In the genomic region with DNA sequence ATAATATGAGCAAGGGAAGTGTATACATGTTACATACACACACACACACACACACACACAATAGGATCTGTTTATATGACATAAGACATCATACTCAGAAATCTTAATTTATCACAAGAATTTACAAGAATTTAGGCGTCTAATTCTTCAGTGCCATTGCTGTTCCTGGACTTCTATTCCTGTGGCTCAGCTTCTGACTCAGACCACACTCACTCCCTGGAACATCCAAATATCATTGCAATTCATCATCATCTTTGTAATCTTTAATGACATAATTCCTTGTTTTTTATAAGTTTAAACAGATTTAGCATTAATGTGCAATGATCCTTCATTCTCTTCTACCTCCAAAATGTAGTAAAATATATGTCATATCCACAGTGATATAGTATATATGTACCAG, we compare ENCODE assay signal across 18 cellular contexts.
DNase-seq lines count a peak whose midpoint lies in the region; ATAC-seq and TF ChIP-seq lines count a peak whose summit lies in the region.
"Had no signal": no experiment of that assay in that cellular context is flagged by ENCODE, and none has a peak within 500 bp of the region (broad histone marks: within the 10 kb centered on the region; RNA-seq: fewer than 3 reads in every experiment).

No MANE protein-coding gene starts in this region.

- no peak overlapping the region for H3K18ac ChIP-seq in mesenchymal stem cell (ENCODE audit: low read depth in 1 of 2, low read length in 2 of 2)

- TF ChIP-seq POLR2A in uterus (IDR thresholded peaks at IDR 0.05), result no peak

- no peaks in the 10 kb centered on the region for H3K36me3 Mint-ChIP-seq in activated naive CD4-positive, alpha-beta T cell treated with anti-CD3 and anti-CD28 coated beads, Interleukin-2, amount 50 U/mL, for 72 hours
- H3K36me3 Mint-ChIP-seq: neural progenitor cell; stimulated activated naive B cell treated with anti-CD40 and anti-IgM and Interleukin-4, amounts not matched to agents 10 μg/mL and 1 μg/mL and 100 μg/mL, for 72 hours had no signal

- no peak overlapping the region for H3K4ac ChIP-seq in mesenchymal stem cell (ENCODE audit: low read depth in 1 of 2, low read length in 2 of 2)

- no peak overlapping the region for H3K27ac Mint-ChIP-seq in activated naive CD4-positive, alpha-beta T cell treated with anti-CD3 and anti-CD28 coated beads, Interleukin-2, amount 50 U/mL, for 72 hours
- H3K27ac Mint-ChIP-seq: activated CD4-positive, alpha-beta T cell treated with anti-CD3 and anti-CD28 coated beads for 36 hours; GM23338; neural progenitor cell; stimulated activated naive B cell treated with anti-CD40 and anti-IgM and Interleukin-4, amounts not matched to agents 10 μg/mL and 1 μg/mL and 100 μg/mL, for 72 hours had no signal

- H3K27me3 ChIP-seq in BJ (ENCODE audit: control insufficient read depth, insufficient read depth, low read length) (no peaks in the 10 kb centered on the region), mesenchymal stem cell (ENCODE audit: control insufficient read depth in 1 of 2, insufficient read depth in 1 of 2, low read length in 2 of 2) (no peaks in the 10 kb centered on the region), uterus (no peaks in the 10 kb centered on the region)
- H3K27me3 ChIP-seq: neural progenitor cell, sigmoid colon had no signal

- H3K9me3 Mint-ChIP-seq in activated naive CD4-positive, alpha-beta T cell treated with anti-CD3 and anti-CD28 coated beads, Interleukin-2, amount 50 U/mL, for 72 hours, result peaks cover 13 to 14% of the 10 kb centered on the region in 2 donors
- H3K9me3 Mint-ChIP-seq: GM23338; neural progenitor cell; stimulated activated naive B cell treated with anti-CD40 and anti-IgM and Interleukin-4, amounts not matched to agents 10 μg/mL and 1 μg/mL and 100 μg/mL, for 72 hours had no signal

- no peak overlapping the region for H3K4me2 ChIP-seq in mesenchymal stem cell (ENCODE audit: low read length, poor library complexity, severe bottlenecking)
- H3K4me2 ChIP-seq: GM23338, neural progenitor cell had no signal

- no peak overlapping the region for H3K23ac ChIP-seq in mesenchymal stem cell (ENCODE audit: low read length in 2 of 2)

- intact Hi-C loops in uterus (cut with DNase I; ENCODE audit: low total_unique reads), result no loop called here

- 52% methylated on average over 1 of the region's 1 CpG for WGBS in mesenchymal stem cell

- no peak overlapping the region for H2BK12ac ChIP-seq in mesenchymal stem cell (ENCODE audit: low read length in 2 of 2)

- H3K79me1 ChIP-seq in mesenchymal stem cell (replicated peaks; ENCODE audit: low read length, poor library complexity, severe bottlenecking), result no peaks in the 10 kb centered on the region

- H3K4me3 ChIP-seq in BJ (ENCODE audit: low read depth, low read length), result no peak overlapping the region
- no peak overlapping the region for H3K4me3 ChIP-seq in choroid plexus epithelial cell (ENCODE audit: low read depth, low read length)
- H3K4me3 ChIP-seq in mesenchymal stem cell (ENCODE audit: insufficient read depth in 1 of 2, low read depth in 1 of 2, low read length in 2 of 2), result no peak overlapping the region
- H3K4me3 ChIP-seq in uterus, result no peak overlapping the region
- H3K4me3 ChIP-seq: GM23338, neural progenitor cell, sigmoid colon had no signal

- H3K27ac ChIP-seq in mesenchymal stem cell (ENCODE audit: low read length, poor library complexity, severe bottlenecking) (no peak overlapping the region), uterus (no peak overlapping the region)
- H3K27ac ChIP-seq: neural progenitor cell, sigmoid colon had no signal

- H3K9me3 ChIP-seq in mesenchymal stem cell (ENCODE audit: control insufficient read depth, low read length), result peaks cover 2% of the 10 kb centered on the region
- no peaks in the 10 kb centered on the region for H3K9me3 ChIP-seq in uterus
- H3K9me3 ChIP-seq: sigmoid colon had no signal

- H2AK5ac ChIP-seq in mesenchymal stem cell (ENCODE audit: low read length, severe bottlenecking), result no peak overlapping the region

- H2BK120ac ChIP-seq in mesenchymal stem cell (ENCODE audit: low read depth, low read length), result no peak overlapping the region

- no peak overlapping the region for H3K14ac ChIP-seq in mesenchymal stem cell (ENCODE audit: low read length in 2 of 2)

- TF ChIP-seq CTCF in BJ (IDR thresholded peaks at IDR 0.05; ENCODE audit: insufficient read depth, low read depth, low read length) (no peak), choroid plexus epithelial cell (conservative IDR thresholded peaks at IDR 0.05; ENCODE audit: low read depth, low read length) (no peak), uterus (IDR thresholded peaks at IDR 0.05) (no peak)

- H2AFZ ChIP-seq in mesenchymal stem cell (ENCODE audit: low read depth, low read length), result no peak overlapping the region
- H2AFZ ChIP-seq: GM23338, neural progenitor cell had no signal

- H4K91ac ChIP-seq in mesenchymal stem cell (ENCODE audit: low read length), result no peak overlapping the region

- H4K8ac ChIP-seq in mesenchymal stem cell (ENCODE audit: low read length), result no peak overlapping the region

- H3K4me1 ChIP-seq in mesenchymal stem cell (ENCODE audit: control insufficient read depth, insufficient read depth, low read depth, low read length) (no peaks in the 10 kb centered on the region), uterus (no peaks in the 10 kb centered on the region)
- H3K4me1 ChIP-seq: neural progenitor cell, sigmoid colon had no signal

- CTCF ChIA-PET in BJ (lab: Yijun Ruan, JAX), result interaction anchor here (1.6 kb wide), 1 partner anchor 9 kb away, joined by 5 read pairs; no protein-coding TSS in a partner anchor

- no peak overlapping the region for H2BK15ac ChIP-seq in mesenchymal stem cell (ENCODE audit: low read depth, poor library complexity, severe bottlenecking)

- DNase-seq in BJ (ENCODE audit: low read depth), result peak; percentile 31
- peak; percentile 2 for DNase-seq in NCI-H226
- DNase-seq in choroid plexus epithelial cell (ENCODE audit: low read depth), result peak; percentile 79
- DNase-seq in mesenchymal stem cell, result peak; percentile 11
- DNase-seq in uterus, result no peak
- no peak for DNase-seq in activated naive CD4-positive, alpha-beta T cell treated with anti-CD3 and anti-CD28 coated beads, Interleukin-2, amount 50 U/mL, for 72 hours (ENCODE audit: low spot score in 2 of 2)
- DNase-seq in NCI-H1417 (lab: John Stamatoyannopoulos, UW), result no peak
- DNase-seq: activated CD4-positive, alpha-beta T cell treated with anti-CD3 and anti-CD28 coated beads for 36 hours; activated T-cell treated with anti-CD3 and anti-CD28 coated beads, Interleukin-2, amount 50 U/mL, for 1 hour; AML-193; NCI-H1930; NCI-H774; RPMI8226; sigmoid colon; stimulated activated naive B cell treated with anti-CD40 and anti-IgM and Interleukin-4, amounts not matched to agents 10 μg/mL and 1 μg/mL and 100 μg/mL, for 72 hours had no signal

- no peak overlapping the region for H3K9ac ChIP-seq in mesenchymal stem cell (ENCODE audit: low read length)
- H3K9ac ChIP-seq: neural progenitor cell had no signal

- no peak for ATAC-seq in GM19035 (IDR thresholded peaks at IDR 0.05; ENCODE audit: unreplicated experiment)
- no peak for ATAC-seq in activated naive CD4-positive, alpha-beta T cell treated with anti-CD3 and anti-CD28 coated beads, Interleukin-2, amount 50 U/mL, for 72 hours
- ATAC-seq: activated CD4-positive, alpha-beta T cell treated with anti-CD3 and anti-CD28 coated beads for 36 hours; GM23338; stimulated activated naive B cell treated with anti-CD40 and anti-IgM and Interleukin-4, amounts not matched to agents 10 μg/mL and 1 μg/mL and 100 μg/mL, for 72 hours had no signal

- H3K36me3 ChIP-seq in BJ (ENCODE audit: control insufficient read depth, insufficient read depth, low read length) (no peaks in the 10 kb centered on the region), mesenchymal stem cell (ENCODE audit: control insufficient read depth in 1 of 2, insufficient read depth in 2 of 2, low read depth in 1 of 2, low read length in 2 of 2) (no peaks in the 10 kb centered on the region), uterus (no peaks in the 10 kb centered on the region)
- H3K36me3 ChIP-seq: neural progenitor cell, sigmoid colon had no signal

- POLR2A ChIA-PET in BJ (lab: Charles Lee), result no interaction called here

- no peak overlapping the region for H2BK5ac ChIP-seq in mesenchymal stem cell (ENCODE audit: low read depth, low read length, poor library complexity, severe bottlenecking)

Comparison
In these comparisons a context has a peak if more than half of its experiments do, and no peak if none do; other contexts are left out.
1. DNase-seq: peak in BJ (single experiment), NCI-H226 (single experiment), choroid plexus epithelial cell (single experiment) and mesenchymal stem cell (single experiment); none in uterus (0 of 2), activated naive CD4-positive, alpha-beta T cell treated with anti-CD3 and anti-CD28 coated beads, Interleukin-2, amount 50 U/mL, for 72 hours (0 of 2) and NCI-H1417 (0 of 3).